ENCODE assay signal across 10 cellular contexts in genomic region chr9:93156475-93157008, GRCh38.
A peak's percentile ranks its signal among the peaks of the same experiment; 100 is the strongest.
DNase-seq lines count a peak whose midpoint lies in the region; ATAC-seq lines count a peak whose summit lies in the region.
"Had no signal": no experiment of that assay in that cellular context is flagged by ENCODE, and none has a peak within 500 bp of the region (broad histone marks: within the 10 kb centered on the region; RNA-seq: fewer than 3 reads in every experiment).

No MANE protein-coding gene starts in this region.

- peaks cover 7% of the 10 kb centered on the region for H3K4me1 Mint-ChIP-seq in stimulated activated memory B cell treated with anti-CD40 and anti-IgM and Interleukin-4, amounts not matched to agents 10 μg/mL and 1 μg/mL and 100 μg/mL, for 72 hours

- no peaks in the 10 kb centered on the region for H3K27me3 Mint-ChIP-seq in stimulated activated memory B cell treated with anti-CD40 and anti-IgM and Interleukin-4, amounts not matched to agents 10 μg/mL and 1 μg/mL and 100 μg/mL, for 72 hours

- H3K9me3 Mint-ChIP-seq in stimulated activated memory B cell treated with anti-CD40 and anti-IgM and Interleukin-4, amounts not matched to agents 10 μg/mL and 1 μg/mL and 100 μg/mL, for 72 hours = no peaks in the 10 kb centered on the region
- H3K9me3 Mint-ChIP-seq: nephron progenitor cell had no signal

- H3K36me3 Mint-ChIP-seq in stimulated activated memory B cell treated with anti-CD40 and anti-IgM and Interleukin-4, amounts not matched to agents 10 μg/mL and 1 μg/mL and 100 μg/mL, for 72 hours = no peaks in the 10 kb centered on the region

- peak; percentile 59 for DNase-seq in activated naive CD4-positive, alpha-beta T cell treated with Interleukin-2 at 50 U/mL for 16 hours
- DNase-seq in activated naive CD4-positive, alpha-beta T cell (lab: John Stamatoyannopoulos, UW) = no peak
- DNase-seq in activated effector memory CD4-positive, alpha-beta T cell treated with anti-CD3 and anti-CD28 coated beads, Interleukin-2, amount 50 U/mL, for 16 hours = peak; percentile 76
- DNase-seq in SIG-M5 (lab: John Stamatoyannopoulos, UW) (no peak), EL (no peak), foreskin melanocyte (no peak)
- DNase-seq: GF-D8, nephron progenitor cell had no signal

- peak; percentile 60 for ATAC-seq in HG02973 (IDR thresholded peaks at IDR 0.05; ENCODE audit: unreplicated experiment)
- peak; percentile 71 for ATAC-seq in stimulated activated memory B cell treated with anti-CD40 and anti-IgM and Interleukin-4, amounts not matched to agents 10 μg/mL and 1 μg/mL and 100 μg/mL, for 72 hours

- H3K4me3 Mint-ChIP-seq in stimulated activated memory B cell treated with anti-CD40 and anti-IgM and Interleukin-4, amounts not matched to agents 10 μg/mL and 1 μg/mL and 100 μg/mL, for 72 hours = no peak overlapping the region
- H3K4me3 Mint-ChIP-seq: nephron progenitor cell had no signal

- H3K27ac Mint-ChIP-seq in stimulated activated memory B cell treated with anti-CD40 and anti-IgM and Interleukin-4, amounts not matched to agents 10 μg/mL and 1 μg/mL and 100 μg/mL, for 72 hours = no peak overlapping the region
- H3K27ac Mint-ChIP-seq: nephron progenitor cell had no signal

Comparison
In these comparisons a context has a peak if more than half of its experiments do, and no peak if none do; other contexts are left out.
1. DNase-seq: peak in activated naive CD4-positive, alpha-beta T cell treated with Interleukin-2 at 50 U/mL for 16 hours (single experiment) and activated effector memory CD4-positive, alpha-beta T cell treated with anti-CD3 and anti-CD28 coated beads, Interleukin-2, amount 50 U/mL, for 16 hours (single experiment); none in activated naive CD4-positive, alpha-beta T cell (0 of 4), SIG-M5 (single experiment), EL (single experiment) and foreskin melanocyte (single experiment).